ENCODE assay signal across 14 cellular contexts in genomic region chr15:61720197-61720596, GRCh38.
A peak's percentile ranks its signal among the peaks of the same experiment; 100 is the strongest.
DNase-seq lines count a peak whose midpoint lies in the region; ATAC-seq and TF ChIP-seq lines count a peak whose summit lies in the region.
"Had no signal": no experiment of that assay in that cellular context is flagged by ENCODE, and none has a peak within 500 bp of the region (broad histone marks: within the 10 kb centered on the region; RNA-seq: fewer than 3 reads in every experiment).

No MANE protein-coding gene starts in this region.

- no peaks in the 10 kb centered on the region for H3K9me3 ChIP-seq in MG63
- no peaks in the 10 kb centered on the region for H3K9me3 ChIP-seq in esophagus muscularis mucosa
- no peaks in the 10 kb centered on the region for H3K9me3 ChIP-seq in left ventricle myocardium inferior (replicated peaks)
- H3K9me3 ChIP-seq in suprapubic skin, result no peaks in the 10 kb centered on the region
- H3K9me3 ChIP-seq: A549, BE2C, HAP-1 had no signal

- no peak overlapping the region for H3K27ac ChIP-seq in esophagus muscularis mucosa (replicated peaks in 1 of 4)
- peak overlapping the region; percentile 36 for H3K27ac ChIP-seq in left ventricle myocardium inferior (replicated peaks)
- H3K27ac ChIP-seq in suprapubic skin, result peak overlapping the region; percentile 38
- H3K27ac ChIP-seq: A549, C4-2B had no signal

- peak; percentile 15 for DNase-seq in MG63
- peak; percentile 87 for DNase-seq in esophagus muscularis mucosa (ENCODE audit: extremely low spot score)
- DNase-seq in left ventricle myocardium inferior, result no peak
- DNase-seq in suprapubic skin (ENCODE audit: low spot score in 2 of 2), result no peak
- no peak for DNase-seq in NOMO-1 treated with dmso at 0.1 percent for 144 hours (lab: John Stamatoyannopoulos, UW; ENCODE audit: unreplicated experiment)
- no peak for DNase-seq in DMS79 (lab: John Stamatoyannopoulos, UW)
- DNase-seq: BE2C; CD4-positive, alpha-beta memory T cell; DMS79 treated with DMSO at 0.1 percent for 48 hours; EL had no signal

- no peak for ATAC-seq in GM21390 (IDR thresholded peaks at IDR 0.05; ENCODE audit: unreplicated experiment)
- ATAC-seq: A549 had no signal

- TF ChIP-seq EP300 in esophagus muscularis mucosa (IDR thresholded peaks at IDR 0.05) (no peak), suprapubic skin (IDR thresholded peaks at IDR 0.05) (no peak)

- H3K27me3 ChIP-seq in MG63, result no peaks in the 10 kb centered on the region
- H3K27me3 ChIP-seq in esophagus muscularis mucosa, result no peaks in the 10 kb centered on the region
- peaks cover 46% of the 10 kb centered on the region for H3K27me3 ChIP-seq in left ventricle myocardium inferior (ENCODE audit: low read depth)
- no peaks in the 10 kb centered on the region for H3K27me3 ChIP-seq in suprapubic skin
- H3K27me3 ChIP-seq: BE2C had no signal

- no peaks in the 10 kb centered on the region for H3K36me3 ChIP-seq in MG63
- H3K36me3 ChIP-seq in esophagus muscularis mucosa, result no peaks in the 10 kb centered on the region
- H3K36me3 ChIP-seq in left ventricle myocardium inferior, result no peaks in the 10 kb centered on the region
- no peaks in the 10 kb centered on the region for H3K36me3 ChIP-seq in suprapubic skin
- H3K36me3 ChIP-seq: BE2C, HAP-1 had no signal

- 83% methylated on average over 4 of the region's 4 CpGs for WGBS in esophagus muscularis mucosa
- 74% methylated on average over 4 of the region's 4 CpGs for WGBS in suprapubic skin

- intact Hi-C loops in esophagus muscularis mucosa (cut with DNase I), result no loop called here
- intact Hi-C loops in left ventricle myocardium inferior (cut with micrococcal nuclease), result no loop called here

- H3K4me1 ChIP-seq in esophagus muscularis mucosa (no peaks in the 10 kb centered on the region), left ventricle myocardium inferior (no peaks in the 10 kb centered on the region), suprapubic skin (no peaks in the 10 kb centered on the region)
- H3K4me1 ChIP-seq: A549, BE2C, HAP-1 had no signal

- H3K4me3 ChIP-seq in MG63, result no peak overlapping the region
- no peak overlapping the region for H3K4me3 ChIP-seq in esophagus muscularis mucosa
- no peak overlapping the region for H3K4me3 ChIP-seq in left ventricle myocardium inferior
- no peak overlapping the region for H3K4me3 ChIP-seq in suprapubic skin
- H3K4me3 ChIP-seq: A549, HAP-1 had no signal

- no peak for TF ChIP-seq CTCF in esophagus muscularis mucosa (IDR thresholded peaks at IDR 0.05)
- no peak for TF ChIP-seq CTCF in left ventricle myocardium inferior (IDR thresholded peaks at IDR 0.05; ENCODE audit: borderline replicate concordance)
- no peak for TF ChIP-seq CTCF in suprapubic skin (IDR thresholded peaks at IDR 0.05)

- no peak for TF ChIP-seq POLR2A in esophagus muscularis mucosa (IDR thresholded peaks at IDR 0.05; ENCODE audit: low read depth)
- TF ChIP-seq POLR2A in suprapubic skin (IDR thresholded peaks at IDR 0.05), result no peak

Comparison
In these comparisons a context has a peak if more than half of its experiments do, and no peak if none do; other contexts are left out.
1. DNase-seq: peak in MG63 (single experiment) and esophagus muscularis mucosa (single experiment); none in left ventricle myocardium inferior (single experiment), suprapubic skin (0 of 2), NOMO-1 treated with dmso at 0.1 percent for 144 hours (single experiment) and DMS79 (single experiment).
2. H3K27ac ChIP-seq: peak in left ventricle myocardium inferior (single experiment) and suprapubic skin (single experiment); none in esophagus muscularis mucosa (0 of 4).